Comparison of ENCODE assay signal across 8 cellular contexts in the genomic region with DNA sequence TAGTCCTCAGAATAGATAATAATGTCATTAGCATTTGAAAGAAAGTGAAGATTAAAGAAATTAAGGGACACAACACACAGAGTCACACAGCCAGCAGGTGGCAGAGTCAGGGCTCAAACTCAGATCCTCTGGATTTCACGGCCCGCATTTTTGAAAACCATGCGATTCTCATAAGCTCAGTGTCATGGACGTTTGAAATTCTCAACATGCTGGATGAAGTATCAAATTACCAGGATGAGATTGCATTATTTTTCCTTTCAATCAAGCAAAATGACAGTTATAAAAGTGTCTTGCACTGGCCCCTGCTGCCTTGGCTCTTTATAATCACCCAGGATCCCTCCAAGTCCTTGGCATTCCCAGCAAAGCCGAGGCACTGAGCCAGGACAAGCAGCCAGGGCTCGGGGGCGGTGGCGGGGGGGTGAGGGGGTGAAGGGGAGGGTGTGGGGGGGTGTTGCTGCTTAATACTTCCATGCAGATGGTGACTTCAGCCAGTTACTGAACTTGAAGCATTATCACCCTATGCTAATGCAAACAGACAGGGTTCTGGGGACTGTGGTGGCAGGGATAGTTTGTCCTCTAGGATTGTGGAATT. TPM values are rescaled to one million over a fixed set of nuclear protein-coding genes. Genes with fewer than 3 reads are reported as not detected.
A peak's percentile ranks its signal among the peaks of the same experiment; 100 is the strongest.
DNase-seq lines count a peak whose midpoint lies in the region; ATAC-seq, FAIRE-seq and TF ChIP-seq lines count a peak whose summit lies in the region.

No MANE protein-coding gene starts in this region.

- H3K27ac Mint-ChIP-seq in naive thymus-derived CD8-positive, alpha-beta T cell, result peak overlapping the region in 5 of 10 donors; percentile 21 to 75 (median 59)

- H3K9me3 Mint-ChIP-seq in naive thymus-derived CD8-positive, alpha-beta T cell, result no peaks in the 10 kb centered on the region

- peak; percentile 33 for FAIRE-seq in GM12891 (lab: Jason Lieb, UNC)

- peak; percentile 42 to 50 for ATAC-seq in naive thymus-derived CD8-positive, alpha-beta T cell

- DNase-seq in A172 (ENCODE audit: low spot score) (peak; percentile 65), GM12891 (ENCODE audit: insufficient read length, low spot score) (peak; percentile 25), NCI-H82 (lab: John Stamatoyannopoulos, UW) (peak; percentile 80), epidermal melanocyte (ENCODE audit: insufficient read length, low spot score) (peak; percentile 75), NCI-H774 (lab: John Stamatoyannopoulos, UW) (no peak)
- peak; percentile 63 for DNase-seq in activated CD8-positive, alpha-beta memory T cell treated with anti-CD3 and anti-CD28 coated beads, Interleukin-2, amount 50 U/mL, for 48 hours
- peak; percentile 9 to 78 (median 36) for DNase-seq in naive thymus-derived CD8-positive, alpha-beta T cell
- DNase-seq in stimulated activated naive CD4-positive, alpha-beta T cell treated with Interleukin-2 at 50 U/mL for 16 hours (lab: John Stamatoyannopoulos, UW), result peak; percentile 25

- peaks cover 0 to 12% (median 4%) of the 10 kb centered on the region in 5 donors for H3K27me3 Mint-ChIP-seq in naive thymus-derived CD8-positive, alpha-beta T cell

- POLR2A ChIA-PET in naive thymus-derived CD8-positive, alpha-beta T cell (lab: Charles Lee), result no interaction called here

- H3K36me3 Mint-ChIP-seq in naive thymus-derived CD8-positive, alpha-beta T cell, result no peaks in the 10 kb centered on the region

- H3K4me3 Mint-ChIP-seq in naive thymus-derived CD8-positive, alpha-beta T cell, result no peak overlapping the region

- H3K4me1 Mint-ChIP-seq in naive thymus-derived CD8-positive, alpha-beta T cell, result peaks cover 0 to 3% (median under 1%) of the 10 kb centered on the region in 4 donors

- TF ChIP-seq POLR2A in GM12891 (IDR thresholded peaks at IDR 0.05; ENCODE audit: low read depth, low read length), result no peak

TF ChIP-seq in GM12891, 5 proteins besides CTCF, POLR2A, EP300 and RAD21:
- TF ChIP-seq PAX5 (IDR thresholded peaks at IDR 0.05; ENCODE audit: insufficient read depth, low read length, severe bottlenecking) (no peak), POLR2AphosphoS5 (IDR thresholded peaks at IDR 0.05; ENCODE audit: low read depth, low read length) (no peak), SPI1 (IDR thresholded peaks at IDR 0.05; ENCODE audit: low read depth, low read length) (no peak), POU2F2 (IDR thresholded peaks at IDR 0.05; ENCODE audit: low read depth, low read length) (no peak), TAF1 (IDR thresholded peaks at IDR 0.05; ENCODE audit: low read depth, low read length) (no peak)

RNA-seq across cellular contexts. Expression of gene BMERB1, which starts 6.6 kb away (rescaled TPM):
- total RNA-seq in A172 (2014; rRNA removed; shearing (Covaris generic)), result 12.9 and 17.4 TPM in 2 replicates
- 1.2 TPM for polyA plus RNA-seq in GM12891 (2012; ENCODE audit: low read depth, missing spikeins)
- 1 to 10 TPM; 3.5 to 4.6 TPM for total RNA-seq in naive thymus-derived CD8-positive, alpha-beta T cell
- polyA plus RNA-seq in naive thymus-derived CD8-positive, alpha-beta T cell, result 1 to 10 TPM; 1.4 to 2.2 (median 2.1) TPM

RNA-seq across cellular contexts. Expression of gene MPV17L, which starts 32.2 kb away (rescaled TPM):
- 0.02 TPM in 1 of 2 replicates, not detected in the other for total RNA-seq in A172 (2014; rRNA removed; shearing (Covaris generic))
- 0.08 TPM for polyA plus RNA-seq in GM12891 (2012; ENCODE audit: low read depth, missing spikeins)
- not detected for total RNA-seq in naive thymus-derived CD8-positive, alpha-beta T cell
- not detected for polyA plus RNA-seq in naive thymus-derived CD8-positive, alpha-beta T cell

RNA-seq across cellular contexts. Expression of gene NPIPA5, which starts 49.6 kb away (rescaled TPM):
- total RNA-seq in A172 (2014; rRNA removed; shearing (Covaris generic)), result not detected in 2 replicates
- 6.2 TPM for polyA plus RNA-seq in GM12891 (2012; ENCODE audit: low read depth, missing spikeins)
- 10 to 100 TPM; 27.3 to 32.4 TPM for total RNA-seq in naive thymus-derived CD8-positive, alpha-beta T cell
- 1 to 10 TPM in 1 of 3 donors, under 1 TPM in 1, not detected in 1; 0.29 to 1.9 TPM for polyA plus RNA-seq in naive thymus-derived CD8-positive, alpha-beta T cell

Comparison
In these comparisons a context has a peak if more than half of its experiments do, and no peak if none do; other contexts are left out.
1. RNA of gene NPIPA5, which starts 49.6 kb away (total RNA-seq): 27.3 to 32.4 TPM in naive thymus-derived CD8-positive, alpha-beta T cell; not detected in A172; every median in the first group is over 10 times any median in the second.